Comparison of ENCODE assay signal across 8 cellular contexts in the genomic region with DNA sequence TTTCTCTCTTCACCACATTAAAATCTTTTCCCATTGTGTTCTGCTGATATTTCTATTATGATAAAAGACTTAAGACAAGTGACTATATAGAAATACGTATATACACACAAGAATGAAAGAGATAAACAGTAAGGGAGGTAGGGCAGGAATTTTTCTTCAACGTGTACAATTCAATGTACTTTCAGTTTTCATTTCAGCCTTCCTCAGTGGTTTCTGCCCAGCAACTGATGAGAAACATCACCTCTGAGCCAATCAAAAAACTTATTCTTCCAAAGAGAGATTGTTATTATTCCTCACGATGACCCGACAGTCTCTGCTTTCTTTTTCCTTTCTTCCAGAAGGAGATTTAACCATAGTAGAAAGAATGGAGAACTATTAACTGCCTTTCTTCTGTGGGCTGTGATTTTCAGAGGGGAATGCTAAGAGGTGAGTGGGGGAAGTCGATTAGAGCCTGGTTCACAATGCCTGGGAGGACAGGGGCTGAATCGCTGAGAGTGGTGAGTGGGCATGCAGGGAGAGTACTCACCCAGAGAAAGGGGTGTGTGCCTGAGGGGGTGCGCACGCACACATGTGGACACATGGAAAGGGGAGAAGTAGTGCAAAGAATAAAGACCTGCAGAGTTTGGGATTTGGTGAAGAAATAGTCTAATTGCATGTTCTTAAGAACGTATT. TPM values are rescaled to one million over a fixed set of nuclear protein-coding genes. Genes with fewer than 3 reads are reported as not detected.
A peak's percentile ranks its signal among the peaks of the same experiment; 100 is the strongest.
DNase-seq lines count a peak whose midpoint lies in the region; ATAC-seq and TF ChIP-seq lines count a peak whose summit lies in the region.

BTN3A1 (plus strand) TSS at position 289 of the 672 bp plus-strand sequence. CDS start 3,289 bp downstream, outside the sequence.

- WGBS in hepatocyte (ENCODE audit: low lambda C conversion rate, missing lambda C conversion rate): 6% methylated on average over 9 of the region's 9 CpGs

- H4K20me1 ChIP-seq in hepatocyte (ENCODE audit: insufficient read depth, poor library complexity, severe bottlenecking): no peaks in the 10 kb centered on the region

- no peaks in the 10 kb centered on the region for H3K9me3 ChIP-seq in hepatocyte (ENCODE audit: low read depth)

- peak; percentile 74 for DNase-seq in NCI-H146 treated with DMSO at 0.1 percent for 48 hours (lab: John Stamatoyannopoulos, UW; ENCODE audit: unreplicated experiment)
- peak; percentile 46 for DNase-seq in T-helper 9 cell
- peak; percentile 84 for DNase-seq in astrocyte of the spinal cord (ENCODE audit: low read depth, low spot score)
- DNase-seq in hepatocyte (ENCODE audit: low spot score): peak; percentile 78
- DNase-seq in retinal pigment epithelial cell (ENCODE audit: low read depth): no peak
- no peak for DNase-seq in cortex of kidney (lab: John Stamatoyannopoulos, UW)

- H3K9me2 ChIP-seq in hepatocyte (replicated peaks; ENCODE audit: insufficient read depth): no peaks in the 10 kb centered on the region

- H3K79me2 ChIP-seq in hepatocyte: peaks cover 11% of the 10 kb centered on the region

- H3K4me3 ChIP-seq in astrocyte of the spinal cord (ENCODE audit: low read depth, low read length) (peak within 1 kb of the TSS; percentile 78), hepatocyte (peak within 1 kb of the TSS; percentile 52), retinal pigment epithelial cell (ENCODE audit: low read length) (peak within 1 kb of the TSS; percentile 91)

- peak; percentile 89 for ATAC-seq in GM18502 (IDR thresholded peaks at IDR 0.05; ENCODE audit: poor library complexity, unreplicated experiment)
- ATAC-seq in HG02840 (IDR thresholded peaks at IDR 0.05; ENCODE audit: low FRiP score, unreplicated experiment): peak; percentile 82

- peak within 1 kb of the TSS; percentile 78 for H3K4me2 ChIP-seq in hepatocyte

- H2AFZ ChIP-seq in hepatocyte: peak within 1 kb of the TSS; percentile 76

- H3K4me1 ChIP-seq in hepatocyte (ENCODE audit: insufficient read depth): peaks cover 9% of the 10 kb centered on the region

- no peaks in the 10 kb centered on the region for H3K36me3 ChIP-seq in hepatocyte (replicated peaks; ENCODE audit: insufficient read depth, low read depth)

- H3K27me3 ChIP-seq in hepatocyte: no peaks in the 10 kb centered on the region

- H3K27ac ChIP-seq in hepatocyte: peak within 1 kb of the TSS; percentile 91

- no peak for TF ChIP-seq CTCF in astrocyte of the spinal cord (IDR thresholded peaks at IDR 0.05; ENCODE audit: low read depth, low read length)
- TF ChIP-seq CTCF in hepatocyte (IDR thresholded peaks at IDR 0.05; ENCODE audit: poor library complexity): no peak
- no peak for TF ChIP-seq CTCF in retinal pigment epithelial cell (conservative IDR thresholded peaks at IDR 0.05; ENCODE audit: low read depth, low read length)

- in situ Hi-C loops in astrocyte of the spinal cord (cut with HindIII; ENCODE audit: low sequenced_read_pairs): no loop called here

RNA-seq across cellular contexts. Expression of gene BTN3A1, which starts in this region (rescaled TPM):
- 18.4 and 20.4 TPM in 2 replicates for total RNA-seq in hepatocyte
- polyA plus RNA-seq in hepatocyte: 10.9 and 12.9 TPM in 2 replicates

Comparison
In these comparisons a context has a peak if more than half of its experiments do, and no peak if none do; other contexts are left out.
1. DNase-seq: peak in NCI-H146 treated with DMSO at 0.1 percent for 48 hours (single experiment), T-helper 9 cell (single experiment), astrocyte of the spinal cord (single experiment) and hepatocyte (single experiment); none in retinal pigment epithelial cell (single experiment) and cortex of kidney (single experiment).
2. Peak in every context shown above with its lines, with median percentiles within 50 percentile points of each other: H3K4me3 ChIP-seq.